In genomic region chrX:13029831-13030771, GRCh38 we compare ENCODE assay signal across 8 cellular contexts. TPM values are rescaled to one million over a fixed set of nuclear protein-coding genes. Genes with fewer than 3 reads are reported as not detected.
DNase-seq lines count a peak whose midpoint lies in the region; ATAC-seq, FAIRE-seq and TF ChIP-seq lines count a peak whose summit lies in the region.

No MANE protein-coding gene starts in this region.

- peak overlapping the region; percentile 58 for H2AFZ ChIP-seq in astrocyte (ENCODE audit: low read depth, low read length)

- TF ChIP-seq CTCF in astrocyte (IDR thresholded peaks at IDR 0.05; ENCODE audit: insufficient read depth, low read depth, low read length) (no peak), left lung (IDR thresholded peaks at IDR 0.05) (no peak), vagina (IDR thresholded peaks at IDR 0.05) (no peak)

- no peaks in the 10 kb centered on the region for H3K27me3 Mint-ChIP-seq in stimulated activated naive CD8-positive, alpha-beta T cell treated with anti-CD3 and anti-CD28 coated beads, Interleukin-15, Interleukin-2, amounts not matched to agents 100 ng/mL and 50 ng/mL, for 24 hours
- H3K27me3 Mint-ChIP-seq in astrocyte (ENCODE audit: low read depth, unreplicated experiment): no peaks in the 10 kb centered on the region

- H4K20me1 ChIP-seq in astrocyte (ENCODE audit: insufficient read depth, low read length): no peaks in the 10 kb centered on the region

- H3K79me2 ChIP-seq in astrocyte (ENCODE audit: insufficient read depth, low read length): no peaks in the 10 kb centered on the region

- H3K9ac ChIP-seq in astrocyte (ENCODE audit: low read length): no peak overlapping the region

- H3K4me1 Mint-ChIP-seq in stimulated activated naive CD8-positive, alpha-beta T cell treated with anti-CD3 and anti-CD28 coated beads, Interleukin-15, Interleukin-2, amounts not matched to agents 100 ng/mL and 50 ng/mL, for 24 hours (ENCODE audit: low read depth): peaks cover 66% of the 10 kb centered on the region
- peaks cover 25% of the 10 kb centered on the region for H3K4me1 Mint-ChIP-seq in astrocyte (ENCODE audit: low read depth, unreplicated experiment)

- ATAC-seq in stimulated activated naive CD8-positive, alpha-beta T cell treated with anti-CD3 and anti-CD28 coated beads, Interleukin-15, Interleukin-2, amounts not matched to agents 100 U/mL and 50 U/mL, for 24 hours: no peak
- ATAC-seq in left lung: peak; percentile 62
- ATAC-seq in HG03196 (IDR thresholded peaks at IDR 0.05; ENCODE audit: unreplicated experiment): no peak

- H3K4me3 ChIP-seq in astrocyte (ENCODE audit: insufficient read depth, low read depth, low read length): no peak overlapping the region
- no peak overlapping the region for H3K4me3 ChIP-seq in left lung
- no peak overlapping the region for H3K4me3 ChIP-seq in vagina

- H3K36me3 Mint-ChIP-seq in stimulated activated naive CD8-positive, alpha-beta T cell treated with anti-CD3 and anti-CD28 coated beads, Interleukin-15, Interleukin-2, amounts not matched to agents 100 ng/mL and 50 ng/mL, for 24 hours (ENCODE audit: low read depth): no peaks in the 10 kb centered on the region
- no peaks in the 10 kb centered on the region for H3K36me3 Mint-ChIP-seq in astrocyte (ENCODE audit: low read depth, unreplicated experiment)

- FAIRE-seq in astrocyte (lab: Jason Lieb, UNC): peak; percentile 49

- no peaks in the 10 kb centered on the region for H3K27me3 ChIP-seq in astrocyte (ENCODE audit: insufficient read depth, low read length)
- no peaks in the 10 kb centered on the region for H3K27me3 ChIP-seq in left lung
- H3K27me3 ChIP-seq in vagina: no peaks in the 10 kb centered on the region

- H3K27ac Mint-ChIP-seq in stimulated activated naive CD8-positive, alpha-beta T cell treated with anti-CD3 and anti-CD28 coated beads, Interleukin-15, Interleukin-2, amounts not matched to agents 100 ng/mL and 50 ng/mL, for 24 hours: peak overlapping the region; percentile 76
- H3K27ac Mint-ChIP-seq in astrocyte (ENCODE audit: unreplicated experiment): peak overlapping the region; percentile 99

- H3K4me3 Mint-ChIP-seq in stimulated activated naive CD8-positive, alpha-beta T cell treated with anti-CD3 and anti-CD28 coated beads, Interleukin-15, Interleukin-2, amounts not matched to agents 100 ng/mL and 50 ng/mL, for 24 hours: peak overlapping the region; percentile 60
- no peak overlapping the region for H3K4me3 Mint-ChIP-seq in astrocyte (ENCODE audit: unreplicated experiment)

- H3K27ac ChIP-seq in astrocyte (ENCODE audit: low read depth, low read length): peak overlapping the region; percentile 56
- peak overlapping the region; percentile 46 to 62 for H3K27ac ChIP-seq in left lung
- H3K27ac ChIP-seq in vagina: no peak overlapping the region

- TF ChIP-seq POLR2A in vagina (IDR thresholded peaks at IDR 0.05): no peak

- H3K9me3 ChIP-seq in astrocyte (ENCODE audit: insufficient read depth, low read depth, low read length): no peaks in the 10 kb centered on the region
- H3K9me3 ChIP-seq in left lung: no peaks in the 10 kb centered on the region
- no peaks in the 10 kb centered on the region for H3K9me3 ChIP-seq in vagina

- H3K4me2 ChIP-seq in astrocyte (ENCODE audit: low read length): peak overlapping the region; percentile 74

- H3K36me3 ChIP-seq in astrocyte (ENCODE audit: insufficient read depth, low read length) (no peaks in the 10 kb centered on the region), left lung (no peaks in the 10 kb centered on the region), vagina (no peaks in the 10 kb centered on the region)

- H3K9me3 Mint-ChIP-seq in stimulated activated naive CD8-positive, alpha-beta T cell treated with anti-CD3 and anti-CD28 coated beads, Interleukin-15, Interleukin-2, amounts not matched to agents 100 ng/mL and 50 ng/mL, for 24 hours: peaks cover 3% of the 10 kb centered on the region
- H3K9me3 Mint-ChIP-seq in astrocyte (ENCODE audit: unreplicated experiment): no peaks in the 10 kb centered on the region

- no peak for DNase-seq in stimulated activated naive CD8-positive, alpha-beta T cell treated with anti-CD3 and anti-CD28 coated beads, Interleukin-15, Interleukin-2, amounts not matched to agents 100 U/mL and 50 U/mL, for 24 hours
- DNase-seq in astrocyte (ENCODE audit: low read depth) (no peak), left lung (no peak), SHP77 (lab: John Stamatoyannopoulos, UW) (no peak), NK-92 (lab: John Stamatoyannopoulos, UW; ENCODE audit: unreplicated experiment) (no peak), vagina (ENCODE audit: extremely low spot score in 2 of 2) (no peak)

- H3K4me1 ChIP-seq in astrocyte (ENCODE audit: insufficient read depth, low read length) (peaks cover 17% of the 10 kb centered on the region), left lung (peaks cover 15 to 16% of the 10 kb centered on the region in 2 donors), vagina (peaks cover 23% of the 10 kb centered on the region)

- intact Hi-C loops in left lung (cut with DNase I): no loop called here
- intact Hi-C loops in vagina (cut with DNase I): no loop called here

RNA-seq across cellular contexts. Expression of gene FAM9C, which starts 14.3 kb away (rescaled TPM):
- 0.16 TPM in 1 of 2 replicates, not detected in the other for total RNA-seq in astrocyte
- total RNA-seq in left lung: not detected
- not detected for total RNA-seq in vagina

RNA-seq across cellular contexts. Expression of gene TMSB4X, which starts 55.2 kb away (rescaled TPM):
- total RNA-seq in astrocyte (3,722 and 4,388 TPM in 2 replicates), left lung (1,000 to 10,000 TPM; 4,574 to 4,791 TPM), vagina (3,119 TPM)
